8 cellular contexts compared by ENCODE assay signal in the genomic region with DNA sequence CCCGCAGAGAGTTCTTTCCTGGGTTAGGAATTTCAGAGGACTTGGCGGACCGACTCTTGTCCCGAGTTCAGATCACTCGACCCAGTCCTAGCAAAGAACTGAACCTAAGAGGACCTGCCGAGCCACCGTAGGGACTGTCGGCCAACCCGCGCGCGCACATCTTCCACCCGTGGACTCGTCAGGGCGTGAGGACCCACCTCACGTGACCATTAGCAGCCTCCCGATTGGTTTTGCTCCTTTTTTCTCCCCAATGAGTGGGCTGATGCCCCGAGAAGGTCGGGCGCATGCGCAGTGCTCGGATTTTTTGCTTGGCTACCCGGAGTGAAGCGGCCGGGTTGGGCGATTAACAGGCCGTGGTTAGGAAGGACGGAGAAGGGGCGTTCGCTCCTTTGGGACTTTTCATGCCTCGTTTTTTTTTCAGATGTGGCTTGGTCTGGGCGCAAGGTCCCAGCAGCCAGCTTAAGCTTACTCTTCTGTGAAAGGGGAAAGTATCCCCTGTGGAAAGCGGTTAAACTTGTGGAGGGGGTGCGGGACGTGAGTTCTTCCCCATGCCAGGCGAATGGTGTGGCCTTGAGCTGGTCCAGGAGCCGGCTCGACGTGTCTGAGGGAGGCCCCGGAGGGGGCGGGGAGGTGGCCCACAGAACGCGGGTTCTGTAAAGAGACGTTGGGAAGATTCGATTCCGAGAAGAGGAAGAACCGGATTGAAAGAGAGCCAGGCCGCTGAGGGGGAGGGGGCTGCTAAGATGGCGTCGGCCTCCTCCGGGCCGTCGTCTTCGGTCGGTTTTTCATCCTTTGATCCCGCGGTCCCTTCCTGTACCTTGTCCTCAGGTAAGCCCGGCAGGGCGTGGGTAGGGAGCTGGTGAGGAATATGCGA.
DNase-seq lines count a peak whose midpoint lies in the region; ATAC-seq, FAIRE-seq and TF ChIP-seq lines count a peak whose summit lies in the region.

A gene with protein sequence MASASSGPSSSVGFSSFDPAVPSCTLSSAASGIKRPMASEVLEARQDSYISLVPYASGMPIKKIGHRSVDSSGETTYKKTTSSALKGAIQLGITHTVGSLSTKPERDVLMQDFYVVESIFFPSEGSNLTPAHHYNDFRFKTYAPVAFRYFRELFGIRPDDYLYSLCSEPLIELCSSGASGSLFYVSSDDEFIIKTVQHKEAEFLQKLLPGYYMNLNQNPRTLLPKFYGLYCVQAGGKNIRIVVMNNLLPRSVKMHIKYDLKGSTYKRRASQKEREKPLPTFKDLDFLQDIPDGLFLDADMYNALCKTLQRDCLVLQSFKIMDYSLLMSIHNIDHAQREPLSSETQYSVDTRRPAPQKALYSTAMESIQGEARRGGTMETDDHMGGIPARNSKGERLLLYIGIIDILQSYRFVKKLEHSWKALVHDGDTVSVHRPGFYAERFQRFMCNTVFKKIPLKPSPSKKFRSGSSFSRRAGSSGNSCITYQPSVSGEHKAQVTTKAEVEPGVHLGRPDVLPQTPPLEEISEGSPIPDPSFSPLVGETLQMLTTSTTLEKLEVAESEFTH (plus strand): TSS at position 299 of the 874 bp plus-strand sequence. CDS start 445 bp downstream, at position 744.

- peak within 1 kb of the TSS; percentile 99 for H3K4me3 ChIP-seq in AG09309 (ENCODE audit: control insufficient read depth, low read depth, low read length)

- ATAC-seq in GM19025 (IDR thresholded peaks at IDR 0.05; ENCODE audit: low read depth, unreplicated experiment): peak; percentile 82
- peak; percentile 85 for ATAC-seq in HG03342 (IDR thresholded peaks at IDR 0.05; ENCODE audit: unreplicated experiment)
- peak; percentile 95 to 96 for ATAC-seq in activated CD4-positive, CD25-positive, alpha-beta regulatory T cell treated with anti-CD3 and anti-CD28 coated beads, Interleukin-2, amount 50 U/mL, for 24 hours

- DNase-seq in AG09309 (ENCODE audit: low read depth) (peak; percentile 92), NCI-H446 treated with DMSO at 0.1 percent for 48 hours (lab: John Stamatoyannopoulos, UW) (peak; percentile 95), cerebellar cortex (ENCODE audit: low spot score) (peak; percentile 99)
- DNase-seq in stimulated activated CD4-positive, alpha-beta T cell treated with anti-CD3 and anti-CD28 coated beads, Interleukin-12 subunit alpha, Interleukin-12 subunit beta, amount 100 ng/mL, for 4 hours: peak; percentile 99

- FAIRE-seq in islet of Langerhans (lab: Jason Lieb, UNC): peak; percentile 38

- TF ChIP-seq CTCF in AG09309 (IDR thresholded peaks at IDR 0.05; ENCODE audit: control insufficient read depth, insufficient read depth, low read depth, low read length, missing control alignments): no peak

Comparison
In these comparisons a context has a peak if more than half of its experiments do, and no peak if none do; other contexts are left out.
1. Peak in every context shown above with its lines: DNase-seq, ATAC-seq and H3K4me3 ChIP-seq.